Comparison of ENCODE assay signal across 15 cellular contexts in the genomic region with DNA sequence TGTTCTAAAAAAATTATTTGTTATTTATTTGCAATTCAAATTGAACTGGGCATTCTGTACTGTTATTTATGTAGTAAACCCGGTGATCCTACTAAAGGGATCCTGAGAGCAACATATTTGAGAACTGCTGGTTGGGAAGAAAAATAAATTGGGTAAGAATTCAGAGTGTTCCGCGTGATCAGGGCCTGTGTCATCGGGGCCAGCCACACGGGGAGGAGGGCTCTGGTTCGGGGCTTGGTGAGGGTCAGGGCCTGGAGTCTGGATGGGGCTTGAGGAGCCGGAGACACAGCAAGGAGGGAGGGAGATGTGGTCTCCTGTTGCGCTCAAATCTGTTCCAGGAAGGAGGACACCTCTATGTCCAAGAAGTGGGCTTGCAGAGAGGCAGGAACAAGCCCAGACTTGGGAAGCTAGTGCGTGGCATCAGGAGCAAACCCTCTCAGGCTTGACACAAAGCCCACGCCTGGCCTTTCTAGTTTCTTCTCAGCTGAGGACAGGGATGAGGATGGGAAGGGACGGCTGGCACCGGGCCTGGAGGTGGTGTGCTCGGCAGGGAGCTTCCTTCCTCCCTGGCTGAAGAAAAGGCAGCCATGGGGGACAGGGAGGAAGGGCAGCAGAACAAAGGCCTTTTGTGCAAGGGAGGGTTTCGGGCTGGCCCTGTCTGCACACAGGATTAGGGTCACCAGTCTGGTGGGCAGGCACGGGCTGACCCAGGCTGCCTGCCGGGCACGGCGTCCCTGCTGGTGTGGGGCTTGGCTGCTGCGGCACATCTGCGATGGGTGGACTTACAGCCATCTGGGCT. TPM values are rescaled to one million over a fixed set of nuclear protein-coding genes. Genes with fewer than 3 reads are reported as not detected.
DNase-seq lines count a peak whose midpoint lies in the region; ATAC-seq, FAIRE-seq and TF ChIP-seq lines count a peak whose summit lies in the region.
"Had no signal": no experiment of that assay in that cellular context is flagged by ENCODE, and none has a peak within 500 bp of the region (broad histone marks: within the 10 kb centered on the region; RNA-seq: fewer than 3 reads in every experiment).

No MANE protein-coding gene starts in this region.

- TF ChIP-seq CTCF in chondrocyte (IDR thresholded peaks at IDR 0.05) = no peak

- peaks cover 33% of the 10 kb centered on the region for H3K4me1 Mint-ChIP-seq in chondrocyte (ENCODE audit: low read depth)
- H3K4me1 Mint-ChIP-seq in stimulated activated memory B cell treated with anti-CD40 and anti-IgM and Interleukin-4, amounts not matched to agents 10 μg/mL and 1 μg/mL and 100 μg/mL, for 72 hours = no peaks in the 10 kb centered on the region

- no peaks in the 10 kb centered on the region for H3K36me3 Mint-ChIP-seq in chondrocyte (ENCODE audit: low read depth)
- H3K36me3 Mint-ChIP-seq in stimulated activated memory B cell treated with anti-CD40 and anti-IgM and Interleukin-4, amounts not matched to agents 10 μg/mL and 1 μg/mL and 100 μg/mL, for 72 hours = no peaks in the 10 kb centered on the region

- peaks cover 3% of the 10 kb centered on the region for H3K9me3 Mint-ChIP-seq in chondrocyte (ENCODE audit: low read depth)
- H3K9me3 Mint-ChIP-seq in stimulated activated memory B cell treated with anti-CD40 and anti-IgM and Interleukin-4, amounts not matched to agents 10 μg/mL and 1 μg/mL and 100 μg/mL, for 72 hours = peaks cover 5% of the 10 kb centered on the region

- ATAC-seq in stimulated activated memory B cell treated with anti-CD40 and anti-IgM and Interleukin-4, amounts not matched to agents 10 μg/mL and 1 μg/mL and 100 μg/mL, for 72 hours = peak; percentile 26
- ATAC-seq in GM19467 (IDR thresholded peaks at IDR 0.05; ENCODE audit: unreplicated experiment) = no peak
- ATAC-seq: left colon had no signal

- H3K4me3 Mint-ChIP-seq in chondrocyte (ENCODE audit: unreplicated experiment) = peak overlapping the region; percentile 17
- no peak overlapping the region for H3K4me3 Mint-ChIP-seq in stimulated activated memory B cell treated with anti-CD40 and anti-IgM and Interleukin-4, amounts not matched to agents 10 μg/mL and 1 μg/mL and 100 μg/mL, for 72 hours
- H3K4me3 Mint-ChIP-seq: activated naive CD8-positive, alpha-beta T cell had no signal

- peak overlapping the region; percentile 98 for H3K27ac Mint-ChIP-seq in chondrocyte (ENCODE audit: unreplicated experiment)
- H3K27ac Mint-ChIP-seq in stimulated activated memory B cell treated with anti-CD40 and anti-IgM and Interleukin-4, amounts not matched to agents 10 μg/mL and 1 μg/mL and 100 μg/mL, for 72 hours = no peak overlapping the region
- H3K27ac Mint-ChIP-seq: activated naive CD8-positive, alpha-beta T cell had no signal

- DNase-seq in HTR-8/SVneo (ENCODE audit: insufficient read length, low spot score) (no peak), chondrocyte (ENCODE audit: low spot score) (peak; percentile 91), iris pigment epithelial cell (ENCODE audit: low read depth) (peak; percentile 31), C1 segment of cervical spinal cord (lab: John Stamatoyannopoulos, UW) (no peak), NCI-H748 (lab: John Stamatoyannopoulos, UW; ENCODE audit: unreplicated experiment) (no peak), superior temporal gyrus (ENCODE audit: extremely low spot score) (no peak)
- DNase-seq: activated CD4-positive, alpha-beta T cell treated with anti-CD3 and anti-CD28 coated beads for 48 hours; Calu3; effector memory CD4-positive, alpha-beta T cell; left colon; NCI-H2171 had no signal

- FAIRE-seq in HTR-8/SVneo (lab: Jason Lieb, UNC) = peak; percentile 72

- H3K27me3 Mint-ChIP-seq in chondrocyte (ENCODE audit: low read depth) = no peaks in the 10 kb centered on the region
- peaks cover 31% of the 10 kb centered on the region for H3K27me3 Mint-ChIP-seq in stimulated activated memory B cell treated with anti-CD40 and anti-IgM and Interleukin-4, amounts not matched to agents 10 μg/mL and 1 μg/mL and 100 μg/mL, for 72 hours
- H3K27me3 Mint-ChIP-seq: activated naive CD8-positive, alpha-beta T cell had no signal

RNA-seq across cellular contexts. Expression of gene FBLN2, which starts 22.9 kb away (rescaled TPM):
- total RNA-seq in chondrocyte = 284 to 413 TPM (median 394 TPM) in 3 replicates
- total RNA-seq: Calu3, SJCRH30 had no signal

RNA-seq across cellular contexts. Expression of gene HDAC11, which starts 45.9 kb away (rescaled TPM):
- total RNA-seq in chondrocyte = 10.7 to 16.5 TPM (median 15.2 TPM) in 3 replicates

Comparison
In these comparisons a context has a peak if more than half of its experiments do, and no peak if none do; other contexts are left out.
1. DNase-seq: peak in chondrocyte (single experiment) and iris pigment epithelial cell (single experiment); none in HTR-8/SVneo (single experiment), C1 segment of cervical spinal cord (0 of 14), NCI-H748 (single experiment) and superior temporal gyrus (single experiment).